17 cellular contexts compared by ENCODE assay signal in the genomic region with DNA sequence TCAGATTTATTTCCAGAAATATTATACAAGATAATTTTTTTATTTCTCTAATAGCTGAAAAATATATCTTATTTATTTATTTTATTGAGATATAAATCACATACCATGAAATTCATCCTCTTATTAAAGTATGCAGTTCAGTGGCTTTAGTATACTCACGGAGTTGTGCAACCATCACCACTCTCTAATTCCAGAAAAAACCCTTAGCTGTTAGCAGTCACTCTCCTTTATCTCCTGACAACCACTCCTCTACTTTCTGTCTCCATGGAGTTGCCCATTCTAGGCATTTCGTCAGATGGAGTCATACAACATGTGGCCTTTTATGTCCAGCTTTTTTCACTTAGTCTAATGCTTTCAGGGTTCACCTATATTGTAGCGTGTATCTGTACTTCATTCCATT.
"Had no signal": no experiment of that assay in that cellular context is flagged by ENCODE, and none has a peak within 500 bp of the region (broad histone marks: within the 10 kb centered on the region; RNA-seq: fewer than 3 reads in every experiment).

No MANE protein-coding gene starts in this region.

- H3K36me3 ChIP-seq: neutrophil, upper lobe of left lung had no signal

- H3K27me3 ChIP-seq: neutrophil, testis, upper lobe of left lung had no signal

- DNase-seq: activated CD4-positive, alpha-beta T cell treated with anti-CD3 and anti-CD28 coated beads for 48 hours; activated CD8-positive, alpha-beta T cell treated with anti-CD3 and anti-CD28 coated beads for 36 hours; activated effector memory CD4-positive, alpha-beta T cell treated with anti-CD3 and anti-CD28 coated beads, Interleukin-2, amount 50 U/mL, for 16 hours; activated T-cell treated with anti-CD3 and anti-CD28 coated beads, Interleukin-2, amount 50 U/mL, for 48 hours; amniotic stem cell; cerebellar nuclear complex; effector CD8-positive, alpha-beta T cell; mucosa of descending colon; naive thymus-derived CD8-positive, alpha-beta T cell; posterior cingulate gyrus; retina; stimulated activated naive CD8-positive, alpha-beta T cell treated with anti-CD3 and anti-CD28 coated beads, Interleukin-15, amount 100 ng/mL, for 72 hours; T-helper 2 cell; testis; upper lobe of left lung had no signal

- H3K9me3 ChIP-seq: mucosa of descending colon, neutrophil, testis, upper lobe of left lung had no signal

- ATAC-seq: activated CD8-positive, alpha-beta T cell treated with anti-CD3 and anti-CD28 coated beads for 36 hours; mucosa of descending colon; naive thymus-derived CD8-positive, alpha-beta T cell; stimulated activated naive CD8-positive, alpha-beta T cell treated with anti-CD3 and anti-CD28 coated beads, Interleukin-15, amount 100 ng/mL, for 72 hours had no signal

- H3K4me3 ChIP-seq: mucosa of descending colon, testis, upper lobe of left lung had no signal

- H3K27ac ChIP-seq: neutrophil, testis, upper lobe of left lung had no signal

- H3K4me1 ChIP-seq: testis, upper lobe of left lung had no signal

- FAIRE-seq: islet of Langerhans had no signal
